In genomic region chr7:127689194-127689772, GRCh38 we compare ENCODE assay signal across 22 cellular contexts.
"Had no signal": no experiment of that assay in that cellular context is flagged by ENCODE, and none has a peak within 500 bp of the region (broad histone marks: within the 10 kb centered on the region; RNA-seq: fewer than 3 reads in every experiment).

No MANE protein-coding gene starts in this region.

- H3K4me3 ChIP-seq: ovary, psoas muscle, skin epidermis, tibial nerve, uterus had no signal

- H3K27me3 ChIP-seq: brain microvascular endothelial cell, ovary, tibial nerve, uterus had no signal

- DNase-seq: activated CD4-positive, alpha-beta T cell treated with anti-CD3 and anti-CD28 coated beads, Interleukin-2, amount 50 U/mL, for 4 hours; activated CD8-positive, alpha-beta memory T cell treated with anti-CD3 and anti-CD28 coated beads, Interleukin-2, amount 10 ng/mL, durations not matched to agents 7 days and 5 days; activated naive CD4-positive, alpha-beta T cell treated with Interleukin-2 at 50 U/mL for 16 hours; activated T-cell treated with anti-CD3 and anti-CD28 coated beads, Interleukin-2, amount 50 U/mL, for 1 hour; aorta; brain microvascular endothelial cell; cerebellar nuclear complex; cortex of kidney; effector CD8-positive, alpha-beta T cell; immature natural killer cell; mesenchymal stem cell; naive thymus-derived CD8-positive, alpha-beta T cell; ovary; psoas muscle; right cardiac atrium; T-helper 2 cell; uterus; WERI-Rb-1 had no signal

- H3K27ac Mint-ChIP-seq: activated CD8-positive, alpha-beta memory T cell treated with anti-CD3 and anti-CD28 coated beads, Interleukin-2, amount 10 ng/mL, durations not matched to agents 7 days and 5 days; activated T-helper 2 cell treated with anti-CD3 and anti-CD28 coated beads, Interferon-gamma antibody, Interleukin-2, Interleukin-4, amounts not matched to agents 10 μg/mL and 5 μg/mL and 100 μg/mL, durations not matched to agents 14 hours and 24 hours and 36 hours; stimulated activated naive CD8-positive, alpha-beta T cell treated with anti-CD3 and anti-CD28 coated beads, Interleukin-15, Interleukin-2, amounts not matched to agents 100 ng/mL and 50 ng/mL, for 24 hours had no signal

- H3K4me3 Mint-ChIP-seq: activated CD8-positive, alpha-beta memory T cell treated with anti-CD3 and anti-CD28 coated beads, Interleukin-2, amount 10 ng/mL, durations not matched to agents 7 days and 5 days; immature natural killer cell; naive thymus-derived CD8-positive, alpha-beta T cell; stimulated activated naive CD8-positive, alpha-beta T cell treated with anti-CD3 and anti-CD28 coated beads, Interleukin-15, Interleukin-2, amounts not matched to agents 100 ng/mL and 50 ng/mL, for 24 hours had no signal

- H3K9me3 Mint-ChIP-seq: activated T-helper 2 cell treated with anti-CD3 and anti-CD28 coated beads, Interferon-gamma antibody, Interleukin-2, Interleukin-4, amounts not matched to agents 10 μg/mL and 5 μg/mL and 100 μg/mL, durations not matched to agents 14 hours and 24 hours and 36 hours; immature natural killer cell; naive thymus-derived CD8-positive, alpha-beta T cell; stimulated activated naive CD8-positive, alpha-beta T cell treated with anti-CD3 and anti-CD28 coated beads, Interleukin-15, Interleukin-2, amounts not matched to agents 100 ng/mL and 50 ng/mL, for 24 hours had no signal

- H3K27ac ChIP-seq: brain microvascular endothelial cell, ovary, psoas muscle, skin epidermis, tibial nerve, uterus, WERI-Rb-1 had no signal

- H3K4me1 ChIP-seq: uterus had no signal

- H3K27me3 Mint-ChIP-seq: activated CD8-positive, alpha-beta memory T cell treated with anti-CD3 and anti-CD28 coated beads, Interleukin-2, amount 10 ng/mL, durations not matched to agents 7 days and 5 days; naive thymus-derived CD8-positive, alpha-beta T cell; stimulated activated naive CD8-positive, alpha-beta T cell treated with anti-CD3 and anti-CD28 coated beads, Interleukin-15, Interleukin-2, amounts not matched to agents 100 ng/mL and 50 ng/mL, for 24 hours had no signal

- H3K9me3 ChIP-seq: ovary, psoas muscle, tibial nerve, uterus had no signal

- H3K36me3 ChIP-seq: ovary, uterus had no signal
